1 cellular context compared by ENCODE assay signal in genomic region chr4:133618963-133619362, GRCh38.
TF ChIP-seq lines count a peak whose summit lies in the region.

No MANE protein-coding gene starts in this region.

TF ChIP-seq in WTC11, 78 proteins besides CTCF, POLR2A, EP300 and RAD21 (continued from another document):
- no peak for TF ChIP-seq E2F5 (CRISPR knock-in tag; IDR thresholded peaks at IDR 0.05)
- TF ChIP-seq FOXJ3 (CRISPR knock-in tag; IDR thresholded peaks at IDR 0.05; ENCODE audit: borderline replicate concordance), result no peak
- TF ChIP-seq, protein P1, sequence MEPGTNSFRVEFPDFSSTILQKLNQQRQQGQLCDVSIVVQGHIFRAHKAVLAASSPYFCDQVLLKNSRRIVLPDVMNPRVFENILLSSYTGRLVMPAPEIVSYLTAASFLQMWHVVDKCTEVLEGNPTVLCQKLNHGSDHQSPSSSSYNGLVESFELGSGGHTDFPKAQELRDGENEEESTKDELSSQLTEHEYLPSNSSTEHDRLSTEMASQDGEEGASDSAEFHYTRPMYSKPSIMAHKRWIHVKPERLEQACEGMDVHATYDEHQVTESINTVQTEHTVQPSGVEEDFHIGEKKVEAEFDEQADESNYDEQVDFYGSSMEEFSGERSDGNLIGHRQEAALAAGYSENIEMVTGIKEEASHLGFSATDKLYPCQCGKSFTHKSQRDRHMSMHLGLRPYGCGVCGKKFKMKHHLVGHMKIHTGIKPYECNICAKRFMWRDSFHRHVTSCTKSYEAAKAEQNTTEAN (CRISPR knock-in tag; IDR thresholded peaks at IDR 0.05), result no peak
- no peak for TF ChIP-seq ELF4 (CRISPR knock-in tag; IDR thresholded peaks at IDR 0.05; ENCODE audit: low read depth)
- no peak for TF ChIP-seq ZNF281 (CRISPR knock-in tag; IDR thresholded peaks at IDR 0.05)
- no peak for TF ChIP-seq HMGA2 (CRISPR knock-in tag; IDR thresholded peaks at IDR 0.05)
- no peak for TF ChIP-seq JUN (CRISPR knock-in tag; IDR thresholded peaks at IDR 0.05)
